Comparison of ENCODE assay signal across 22 cellular contexts in the genomic region with DNA sequence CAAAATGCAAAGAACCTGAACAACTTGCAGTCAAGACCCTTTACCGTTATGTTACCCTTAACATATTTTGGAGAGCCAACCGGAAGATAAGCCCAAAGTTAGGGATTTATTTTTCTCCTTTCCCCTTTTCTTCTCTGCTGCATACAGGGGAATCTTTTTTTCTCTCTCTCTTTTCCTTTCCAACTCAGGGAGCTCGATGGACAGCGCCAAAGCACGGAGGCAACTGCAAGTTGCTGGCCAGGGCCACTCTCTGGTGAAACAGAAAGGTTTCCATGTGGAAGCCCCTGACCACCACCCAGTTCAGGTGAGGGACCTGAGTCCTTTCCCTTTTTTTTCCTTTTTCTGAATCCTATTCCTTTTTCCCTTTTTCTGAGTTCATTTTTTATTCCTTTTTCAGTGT.
"Had no signal": no experiment of that assay in that cellular context is flagged by ENCODE, and none has a peak within 500 bp of the region (broad histone marks: within the 10 kb centered on the region; RNA-seq: fewer than 3 reads in every experiment).

No MANE protein-coding gene starts in this region.

- H3K9ac ChIP-seq: neural progenitor cell had no signal

- H3K27me3 ChIP-seq: foreskin keratinocyte, hepatocyte, left lung, neural progenitor cell, spleen, thyroid gland, upper lobe of right lung had no signal

- H3K27ac ChIP-seq: epithelial cell of prostate, foreskin keratinocyte, hepatocyte, left lung, neural progenitor cell, thyroid gland, upper lobe of right lung had no signal

- H3K27ac Mint-ChIP-seq: activated CD4-positive, alpha-beta memory T cell treated with anti-CD3 and anti-CD28 coated beads, Interleukin-2, amount 10 ng/mL, durations not matched to agents 7 days and 5 days; activated naive CD4-positive, alpha-beta T cell treated with anti-CD3 and anti-CD28 coated beads for 36 hours; activated naive CD8-positive, alpha-beta T cell treated with anti-CD3 and anti-CD28 coated beads, Interleukin-2, amount 10 ng/mL, durations not matched to agents 7 days and 5 days; activated T-cell treated with anti-CD3 and anti-CD28 coated beads, Interleukin-2, amount 50 U/mL, for 72 hours; neural progenitor cell; progenitor cell of endocrine pancreas had no signal

- DNase-seq: activated CD4-positive, alpha-beta memory T cell treated with anti-CD3 and anti-CD28 coated beads, Interleukin-2, amount 10 ng/mL, durations not matched to agents 7 days and 5 days; activated CD4-positive, alpha-beta T cell treated with anti-CD3 and anti-CD28 coated beads for 4 hours; activated CD4-positive, CD25-positive, alpha-beta regulatory T cell; activated effector memory CD4-positive, alpha-beta T cell treated with Interleukin-2 at 50 U/mL for 16 hours; activated naive CD4-positive, alpha-beta T cell treated with anti-CD3 and anti-CD28 coated beads for 36 hours; activated naive CD8-positive, alpha-beta T cell treated with anti-CD3 and anti-CD28 coated beads, Interleukin-2, amount 10 ng/mL, durations not matched to agents 7 days and 5 days; activated T-cell treated with anti-CD3 and anti-CD28 coated beads, Interleukin-2, amount 50 U/mL, for 72 hours; amygdala; foreskin keratinocyte; immature natural killer cell; left lung; naive thymus-derived CD4-positive, alpha-beta T cell; retina; spleen; stimulated activated CD4-positive, alpha-beta T cell treated with anti-CD3 and anti-CD28 coated beads, Interleukin-4, amount 100 ng/mL, for 1 hour; stimulated activated naive CD4-positive, alpha-beta T cell treated with Interleukin-2 at 50 U/mL for 16 hours; thyroid gland; upper lobe of right lung had no signal

- H2AFZ ChIP-seq: hepatocyte, neural progenitor cell had no signal

- H3K36me3 ChIP-seq: left lung, neural progenitor cell, spleen, thyroid gland, upper lobe of right lung had no signal

- H3K4me3 Mint-ChIP-seq: activated CD4-positive, alpha-beta memory T cell treated with anti-CD3 and anti-CD28 coated beads, Interleukin-2, amount 10 ng/mL, durations not matched to agents 7 days and 5 days; activated naive CD4-positive, alpha-beta T cell treated with anti-CD3 and anti-CD28 coated beads for 36 hours; activated naive CD8-positive, alpha-beta T cell treated with anti-CD3 and anti-CD28 coated beads, Interleukin-2, amount 10 ng/mL, durations not matched to agents 7 days and 5 days; activated T-cell treated with anti-CD3 and anti-CD28 coated beads, Interleukin-2, amount 50 U/mL, for 72 hours; immature natural killer cell; naive thymus-derived CD4-positive, alpha-beta T cell; neural progenitor cell had no signal

- H3K4me1 ChIP-seq: foreskin keratinocyte, left lung, neural progenitor cell, spleen, thyroid gland, upper lobe of right lung had no signal

- H3K9me3 Mint-ChIP-seq: activated CD4-positive, alpha-beta memory T cell treated with anti-CD3 and anti-CD28 coated beads, Interleukin-2, amount 10 ng/mL, durations not matched to agents 7 days and 5 days; activated naive CD4-positive, alpha-beta T cell treated with anti-CD3 and anti-CD28 coated beads for 36 hours; activated T-cell treated with anti-CD3 and anti-CD28 coated beads, Interleukin-2, amount 50 U/mL, for 72 hours; immature natural killer cell; naive thymus-derived CD4-positive, alpha-beta T cell; neural progenitor cell had no signal

- H3K27me3 Mint-ChIP-seq: activated CD4-positive, alpha-beta memory T cell treated with anti-CD3 and anti-CD28 coated beads, Interleukin-2, amount 10 ng/mL, durations not matched to agents 7 days and 5 days; activated naive CD8-positive, alpha-beta T cell treated with anti-CD3 and anti-CD28 coated beads, Interleukin-2, amount 10 ng/mL, durations not matched to agents 7 days and 5 days; naive thymus-derived CD4-positive, alpha-beta T cell had no signal

- H3K4me3 ChIP-seq: hepatocyte, left lung, neural progenitor cell, spleen, thyroid gland, upper lobe of right lung had no signal

- ATAC-seq: activated T-cell treated with anti-CD3 and anti-CD28 coated beads, Interleukin-2, amount 50 U/mL, for 72 hours; foreskin keratinocyte; left lung; naive thymus-derived CD4-positive, alpha-beta T cell; upper lobe of right lung had no signal

- H3K79me2 ChIP-seq: hepatocyte had no signal

- H3K4me1 Mint-ChIP-seq: activated naive CD8-positive, alpha-beta T cell treated with anti-CD3 and anti-CD28 coated beads, Interleukin-2, amount 10 ng/mL, durations not matched to agents 7 days and 5 days; immature natural killer cell had no signal

- H3K36me3 Mint-ChIP-seq: neural progenitor cell had no signal

- H3K9me3 ChIP-seq: left lung, spleen, thyroid gland, upper lobe of right lung had no signal
